ENCODE assay signal across 15 cellular contexts in genomic region chr3:194254032-194254431, GRCh38.
"Had no signal": no experiment of that assay in that cellular context is flagged by ENCODE, and none has a peak within 500 bp of the region (broad histone marks: within the 10 kb centered on the region; RNA-seq: fewer than 3 reads in every experiment).

No MANE protein-coding gene starts in this region.

- H3K9me3 ChIP-seq: body of pancreas, mucosa of descending colon, SK-N-SH had no signal

- H3K27me3 ChIP-seq: body of pancreas had no signal

- H3K4me3 Mint-ChIP-seq: activated naive CD4-positive, alpha-beta T cell treated with anti-CD3 and anti-CD28 coated beads, Interleukin-2, amount 50 U/mL, for 24 hours; central memory CD8-positive, alpha-beta T cell; effector memory CD8-positive, alpha-beta T cell had no signal

- H3K9ac ChIP-seq: SK-N-SH had no signal

- ATAC-seq: body of pancreas; effector memory CD8-positive, alpha-beta T cell; esophagus mucosa; left colon; mucosa of descending colon; naive thymus-derived CD8-positive, alpha-beta T cell; stimulated activated naive CD8-positive, alpha-beta T cell treated with anti-CD3 and anti-CD28 coated beads, Interleukin-15, Interleukin-2, amounts not matched to agents 100 U/mL and 50 U/mL, for 24 hours; T-helper 17 cell had no signal

- H3K9me3 Mint-ChIP-seq: activated naive CD4-positive, alpha-beta T cell treated with anti-CD3 and anti-CD28 coated beads, Interleukin-2, amount 50 U/mL, for 24 hours; central memory CD8-positive, alpha-beta T cell; effector memory CD8-positive, alpha-beta T cell had no signal

- H3K27me3 Mint-ChIP-seq: activated naive CD4-positive, alpha-beta T cell treated with anti-CD3 and anti-CD28 coated beads, Interleukin-2, amount 50 U/mL, for 24 hours; T-helper 17 cell had no signal

- H3K27ac Mint-ChIP-seq: activated naive CD4-positive, alpha-beta T cell treated with anti-CD3 and anti-CD28 coated beads, Interleukin-2, amount 50 U/mL, for 24 hours; T-helper 17 cell had no signal

- H3K4me2 ChIP-seq: SK-N-SH had no signal

- H3K27ac ChIP-seq: body of pancreas had no signal

- H3K4me3 ChIP-seq: body of pancreas, mucosa of descending colon had no signal

- DNase-seq: activated CD4-positive, alpha-beta T cell treated with anti-CD3 and anti-CD28 coated beads for 4 hours; activated T-cell treated with anti-CD3 and anti-CD28 coated beads, Interleukin-2, amount 50 U/mL, for 1 hour; body of pancreas; effector memory CD8-positive, alpha-beta T cell; left colon; mammary epithelial cell; mucosa of descending colon; naive thymus-derived CD8-positive, alpha-beta T cell; SK-N-SH; stimulated activated CD4-positive, alpha-beta T cell treated with anti-CD3 and anti-CD28 coated beads, Interleukin-12 subunit alpha, Interleukin-12 subunit beta, amount 100 ng/mL, for 4 hours; stimulated activated naive CD8-positive, alpha-beta T cell treated with anti-CD3 and anti-CD28 coated beads, Interleukin-15, Interleukin-2, amounts not matched to agents 100 U/mL and 50 U/mL, for 24 hours; T-helper 17 cell had no signal
